In the genomic region with DNA sequence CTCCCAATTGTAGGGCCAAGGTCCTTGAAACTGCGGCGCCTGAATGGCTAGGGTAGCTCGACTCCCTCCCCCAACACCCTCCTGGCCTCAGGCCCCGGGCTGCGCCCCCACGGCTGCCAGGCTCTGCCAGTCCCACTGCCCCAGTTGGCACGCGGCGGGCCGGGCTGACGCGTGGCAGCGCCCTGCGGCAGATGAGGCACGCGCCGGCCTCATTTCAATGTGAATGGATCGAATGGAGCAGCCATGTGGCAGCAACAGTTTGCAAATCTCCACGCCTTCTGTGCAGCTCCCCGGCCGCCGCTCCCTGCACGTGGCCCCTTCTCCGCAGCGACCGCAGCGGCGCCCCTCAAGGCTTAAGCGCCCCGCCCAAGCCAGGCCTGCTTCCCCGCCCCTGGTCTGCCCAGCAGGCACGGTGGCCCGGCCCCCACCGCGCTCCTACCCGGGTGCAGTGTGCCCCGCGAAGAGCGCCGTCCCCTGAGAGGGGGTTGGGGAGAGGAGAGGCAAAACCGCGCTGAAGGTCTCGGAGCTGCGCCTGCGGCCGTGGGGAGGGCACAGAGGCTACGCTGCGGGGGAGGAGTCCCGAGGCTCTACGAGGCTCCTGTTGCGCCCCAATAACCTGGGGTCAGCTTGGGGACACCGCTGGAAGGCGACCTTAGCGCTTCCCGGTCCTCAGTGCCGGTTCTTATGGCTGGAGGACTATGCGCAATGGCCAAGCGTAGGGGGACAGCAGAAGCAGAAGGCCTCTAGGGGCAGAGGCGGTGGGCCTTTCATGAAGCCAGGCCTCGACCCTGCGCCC, we compare ENCODE assay signal across 9 cellular contexts. TPM values are rescaled to one million over a fixed set of nuclear protein-coding genes. Genes with fewer than 3 reads are reported as not detected.
A peak's percentile ranks its signal among the peaks of the same experiment; 100 is the strongest.
DNase-seq lines count a peak whose midpoint lies in the region; ATAC-seq, FAIRE-seq and TF ChIP-seq lines count a peak whose summit lies in the region.
"Had no signal": no experiment of that assay in that cellular context is flagged by ENCODE, and none has a peak within 500 bp of the region (broad histone marks: within the 10 kb centered on the region; RNA-seq: fewer than 3 reads in every experiment).

No MANE protein-coding gene starts in this region.

- no peak overlapping the region for H3K4me3 Mint-ChIP-seq in activated naive CD8-positive, alpha-beta T cell treated with anti-CD3 and anti-CD28 coated beads, Interleukin-2, amount 50 U/mL, for 24 hours

- no peak overlapping the region for H3K27ac Mint-ChIP-seq in activated naive CD8-positive, alpha-beta T cell treated with anti-CD3 and anti-CD28 coated beads, Interleukin-2, amount 50 U/mL, for 24 hours

- H3K4me1 Mint-ChIP-seq in activated naive CD8-positive, alpha-beta T cell treated with anti-CD3 and anti-CD28 coated beads, Interleukin-2, amount 50 U/mL, for 24 hours: peaks cover 40% of the 10 kb centered on the region

- TF ChIP-seq POLR2A in transverse colon (IDR thresholded peaks at IDR 0.05): no peak

- H3K27me3 ChIP-seq in transverse colon: peaks cover 60% of the 10 kb centered on the region

- H3K36me3 ChIP-seq in kidney (ENCODE audit: control insufficient read depth in 1 of 2, insufficient read depth in 2 of 2, low read length in 2 of 2) (no peaks in the 10 kb centered on the region), transverse colon (no peaks in the 10 kb centered on the region)
- H3K36me3 ChIP-seq: left lung had no signal

- TF ChIP-seq EP300 in transverse colon (IDR thresholded peaks at IDR 0.05; ENCODE audit: low read depth): no peak

- H3K9me3 ChIP-seq in kidney (ENCODE audit: control insufficient read depth in 1 of 2, low read length in 2 of 2): no peaks in the 10 kb centered on the region
- H3K9me3 ChIP-seq in transverse colon: no peaks in the 10 kb centered on the region
- H3K9me3 ChIP-seq: left lung had no signal

- H3K9ac ChIP-seq in kidney (ENCODE audit: low read length in 2 of 2): no peak overlapping the region

- DNase-seq in left cardiac atrium: peak; percentile 28
- no peak for DNase-seq in cardiac septum (ENCODE audit: low spot score)
- peak; percentile 18 for DNase-seq in activated naive CD8-positive, alpha-beta T cell treated with anti-CD3 and anti-CD28 coated beads, Interleukin-2, amount 50 U/mL, for 24 hours
- peak; percentile 75 for DNase-seq in kidney
- peak; percentile 51 for DNase-seq in transverse colon
- DNase-seq in CD1c-positive myeloid dendritic cell (ENCODE audit: extremely low spot score): no peak
- DNase-seq in superior temporal gyrus (ENCODE audit: extremely low spot score): no peak

- peaks cover 58% of the 10 kb centered on the region for H3K27me3 Mint-ChIP-seq in activated naive CD8-positive, alpha-beta T cell treated with anti-CD3 and anti-CD28 coated beads, Interleukin-2, amount 50 U/mL, for 24 hours

- ATAC-seq in left cardiac atrium (peak in 1 of 2 donors; percentile 14), HG03442 (IDR thresholded peaks at IDR 0.05; ENCODE audit: unreplicated experiment) (no peak)
- ATAC-seq in activated naive CD8-positive, alpha-beta T cell treated with anti-CD3 and anti-CD28 coated beads, Interleukin-2, amount 50 U/mL, for 24 hours: no peak
- ATAC-seq: left lung had no signal

- in situ Hi-C loops in transverse colon (cut with MboI; ENCODE audit: low pct_ligation_motif_present in 1 of 4, low pct_unique_long_range_greater_than_20kb in 1 of 4, low sequenced_read_pairs in 3 of 4): no loop called here

- H3K4me3 ChIP-seq in kidney (ENCODE audit: low read length in 2 of 2) (no peak overlapping the region), transverse colon (peak overlapping the region in 2 of 4 donors; percentile 20 to 44)

- H3K4me1 ChIP-seq in kidney (ENCODE audit: control insufficient read depth in 1 of 2, insufficient read depth in 1 of 2, low read depth in 1 of 2, low read length in 2 of 2) (peaks cover 4 to 34% of the 10 kb centered on the region in 2 donors), transverse colon (peaks cover 36 to 78% (median 71%) of the 10 kb centered on the region in 4 donors)

- TF ChIP-seq CTCF in kidney (IDR thresholded peaks at IDR 0.05; ENCODE audit: borderline replicate concordance, extremely low read depth, insufficient read depth): no peak
- no peak for TF ChIP-seq CTCF in transverse colon (IDR thresholded peaks at IDR 0.05)

- intact Hi-C loops in left cardiac atrium (cut with DNase I): no loop called here
- intact Hi-C loops in cardiac septum (cut with DNase I): no loop called here
- intact Hi-C loops in kidney (cut with DNase I): no loop called here
- intact Hi-C loops in transverse colon (cut with DNase I; ENCODE audit: low total_unique reads): no loop called here

- FAIRE-seq in kidney (lab: Jason Lieb, UNC): no peak

- WGBS in transverse colon (ENCODE audit: low coverage in 1 of 2), 2 donors: 4% methylated on average over 40 of the region's 61 CpGs; no CpG with 5 or more reads in 1 of the 2 donors

- H3K9me3 Mint-ChIP-seq in activated naive CD8-positive, alpha-beta T cell treated with anti-CD3 and anti-CD28 coated beads, Interleukin-2, amount 50 U/mL, for 24 hours: no peaks in the 10 kb centered on the region

- no peaks in the 10 kb centered on the region for H3K36me3 Mint-ChIP-seq in activated naive CD8-positive, alpha-beta T cell treated with anti-CD3 and anti-CD28 coated beads, Interleukin-2, amount 50 U/mL, for 24 hours (ENCODE audit: low read depth)

- H3K27ac ChIP-seq in kidney (ENCODE audit: low read depth in 2 of 2, low read length in 2 of 2) (no peak overlapping the region), transverse colon (peak overlapping the region in 2 of 4 donors; percentile 4 to 87)
- H3K27ac ChIP-seq: left lung had no signal

RNA-seq across cellular contexts. Expression of a gene that starts 3.1 kb away (rescaled TPM):
- total RNA-seq in left cardiac atrium: 1 to 10 TPM; 8.5 to 9.2 TPM
- total RNA-seq in cardiac septum: 11.5 TPM
- 9.4 TPM for total RNA-seq in kidney
- polyA plus RNA-seq in kidney (ENCODE audit: insufficient read depth, low read depth, low replicate concordance): 5.8 TPM
- total RNA-seq in transverse colon: 10 to 100 TPM in 2 of 4 donors, 1 to 10 TPM in 2; 1.5 to 14.2 (median 10.2) TPM

RNA-seq across cellular contexts. Expression of a gene that starts 27.2 kb away (rescaled TPM):
- total RNA-seq in left cardiac atrium: 1 to 10 TPM; 2.6 to 3.3 TPM
- total RNA-seq in cardiac septum: 1.6 TPM
- total RNA-seq in kidney: 4.7 TPM
- 21.1 TPM for polyA plus RNA-seq in kidney (ENCODE audit: insufficient read depth, low read depth, low replicate concordance)
- 1 to 10 TPM in 3 of 4 donors, under 1 TPM in 1; 0.60 to 6.7 (median 2.5) TPM for total RNA-seq in transverse colon

RNA-seq across cellular contexts. Expression of a gene that starts 31.8 kb away (rescaled TPM):
- total RNA-seq in left cardiac atrium (10 to 100 TPM; 17.1 to 23.7 TPM), cardiac septum (16.0 TPM), kidney (28.1 TPM), transverse colon (10 to 100 TPM; 18.3 to 58.7 (median 21.0) TPM)
- 21.9 TPM for polyA plus RNA-seq in kidney (ENCODE audit: insufficient read depth, low read depth, low replicate concordance)

RNA-seq across cellular contexts. Expression of a gene that starts 52.0 kb away (rescaled TPM):
- not detected for total RNA-seq in left cardiac atrium
- total RNA-seq in cardiac septum: 0.13 TPM
- 3.0 TPM for total RNA-seq in kidney
- 4.6 TPM for polyA plus RNA-seq in kidney (ENCODE audit: insufficient read depth, low read depth, low replicate concordance)
- total RNA-seq in transverse colon: 1 to 10 TPM; 2.7 to 6.7 (median 4.0) TPM

Comparison
In these comparisons a context has a peak if more than half of its experiments do, and no peak if none do; other contexts are left out.
1. DNase-seq: peak in left cardiac atrium (single experiment), activated naive CD8-positive, alpha-beta T cell treated with anti-CD3 and anti-CD28 coated beads, Interleukin-2, amount 50 U/mL, for 24 hours (single experiment), kidney (single experiment) and transverse colon (single experiment); none in cardiac septum (single experiment), CD1c-positive myeloid dendritic cell (single experiment) and superior temporal gyrus (single experiment).